In the genomic region with DNA sequence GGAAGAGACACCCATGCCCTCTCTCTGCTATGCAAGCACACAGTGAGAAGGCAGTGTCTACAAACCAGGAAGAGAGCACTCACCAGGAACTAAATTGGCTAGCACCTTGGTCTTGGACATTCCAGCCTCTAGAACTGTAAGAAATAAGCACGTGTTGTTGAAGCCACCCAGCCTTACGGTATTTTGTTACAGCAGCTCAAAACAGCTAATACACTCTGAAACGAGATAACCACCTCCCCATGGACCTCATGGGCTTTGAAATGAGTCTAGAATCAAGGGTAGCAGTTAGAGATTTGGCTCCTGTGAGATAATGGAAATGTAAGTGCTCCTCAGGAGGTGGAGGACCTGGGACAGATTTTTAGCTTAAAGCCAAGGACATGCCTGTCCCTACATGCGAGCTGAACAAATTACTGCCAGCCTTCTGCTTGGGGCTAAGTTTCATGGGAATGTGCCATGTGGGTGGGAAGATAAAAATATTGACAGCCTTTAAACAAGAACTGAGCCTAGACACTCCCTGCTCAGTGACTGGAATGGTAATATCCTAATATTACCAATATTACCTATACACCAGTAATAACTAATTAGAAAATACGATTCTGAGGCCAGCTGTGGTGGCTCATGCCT, we compare ENCODE assay signal across 2 cellular contexts.
TF ChIP-seq lines count a peak whose summit lies in the region.

No MANE protein-coding gene starts in this region.

TF ChIP-seq in endothelial cell of umbilical vein, 7 proteins besides CTCF, POLR2A, EP300 and RAD21:
- TF ChIP-seq JUN (IDR thresholded peaks at IDR 0.05; ENCODE audit: borderline replicate concordance, insufficient read depth, insufficient read length, low read depth) (no peak), MYC (IDR thresholded peaks at IDR 0.05; ENCODE audit: low read depth, low read length) (no peak), POLR2AphosphoS5 (IDR thresholded peaks at IDR 0.05; ENCODE audit: insufficient read depth, low read depth, low read length) (no peak), FOS (IDR thresholded peaks at IDR 0.05; ENCODE audit: borderline replicate concordance, insufficient read depth, low read length) (no peak), EZH2 (IDR thresholded peaks at IDR 0.05; ENCODE audit: borderline replicate concordance, low read depth, low read length, severe bottlenecking) (no peak), MAX (IDR thresholded peaks at IDR 0.05; ENCODE audit: insufficient read depth, insufficient read length) (no peak), GATA2 (IDR thresholded peaks at IDR 0.05; ENCODE audit: insufficient read depth, insufficient read length, low read depth, low read length) (no peak)

TF ChIP-seq in SK-N-SH, 30 proteins besides CTCF, POLR2A, EP300 and RAD21:
- TF ChIP-seq NRF1 (IDR thresholded peaks at IDR 0.05; ENCODE audit: low read depth, low read length): no peak
- no peak for TF ChIP-seq TAF1 (IDR thresholded peaks at IDR 0.05; ENCODE audit: borderline replicate concordance, low read depth, low read length)
- no peak for TF ChIP-seq FOXJ3 (CRISPR knock-in tag; IDR thresholded peaks at IDR 0.05)
- no peak for TF ChIP-seq YY1 (IDR thresholded peaks at IDR 0.05; ENCODE audit: low read depth)
- TF ChIP-seq TEAD4 (IDR thresholded peaks at IDR 0.05; ENCODE audit: borderline replicate concordance, insufficient read depth): no peak
- no peak for TF ChIP-seq RFX5 (IDR thresholded peaks at IDR 0.05; ENCODE audit: low read length)
- no peak for TF ChIP-seq SMC3 (IDR thresholded peaks at IDR 0.05; ENCODE audit: low read depth, low read length)
